18 cellular contexts compared by ENCODE assay signal in the genomic region with DNA sequence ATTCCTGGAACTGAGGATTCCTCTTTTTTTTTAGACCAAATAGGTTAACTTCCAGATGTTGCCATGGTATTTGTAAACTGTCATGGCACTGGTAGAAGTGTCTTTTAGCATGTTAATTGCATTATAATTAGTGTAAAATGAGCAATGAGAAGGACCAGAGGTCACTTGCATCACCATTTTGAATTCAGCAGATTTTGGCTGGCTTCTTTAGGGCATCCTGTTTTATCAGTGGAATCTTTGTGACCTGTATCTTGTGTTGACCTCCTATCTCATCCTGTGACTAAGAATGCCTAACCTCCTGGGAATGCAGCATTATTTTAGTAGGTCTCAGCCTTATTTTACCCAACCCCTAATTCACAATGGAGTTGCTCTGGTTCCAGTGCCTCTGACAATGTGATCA.
"Had no signal": no experiment of that assay in that cellular context is flagged by ENCODE, and none has a peak within 500 bp of the region (broad histone marks: within the 10 kb centered on the region; RNA-seq: fewer than 3 reads in every experiment).

No MANE protein-coding gene starts in this region.

- H3K4me2 ChIP-seq: smooth muscle cell had no signal

- FAIRE-seq: islet of Langerhans, pancreas, urothelium cell line had no signal

- H3K4me3 ChIP-seq: colonic mucosa, gastrocnemius medialis, heart right ventricle, pancreas, smooth muscle cell had no signal

- H3K27ac Mint-ChIP-seq: progenitor cell of endocrine pancreas, type B pancreatic cell had no signal

- H3K4me3 Mint-ChIP-seq: naive thymus-derived CD8-positive, alpha-beta T cell; type B pancreatic cell had no signal

- H3K27me3 Mint-ChIP-seq: progenitor cell of endocrine pancreas, type B pancreatic cell had no signal

- DNase-seq: colonic mucosa; dermis blood vessel endothelial cell; gastrocnemius medialis; heart right ventricle; hypothalamus; mammary epithelial cell; naive thymus-derived CD8-positive, alpha-beta T cell; right cardiac atrium; stimulated activated CD4-positive, alpha-beta T cell treated with anti-CD3 and anti-CD28 coated beads, Interleukin-2, amount 100 ng/mL, for 48 hours; stimulated activated naive CD4-positive, alpha-beta T cell treated with Interleukin-2 at 50 U/mL for 16 hours had no signal

- H3K27ac ChIP-seq: colonic mucosa, gastrocnemius medialis, pancreas had no signal

- ATAC-seq: esophagus mucosa; gastrocnemius medialis; heart right ventricle; left lobe of liver; naive thymus-derived CD8-positive, alpha-beta T cell; pancreas; right cardiac atrium had no signal

- H3K9me3 ChIP-seq: colonic mucosa, gastrocnemius medialis, pancreas had no signal

- H3K27me3 ChIP-seq: colonic mucosa, gastrocnemius medialis, heart right ventricle, pancreas had no signal

- H3K4me1 ChIP-seq: colonic mucosa, gastrocnemius medialis, pancreas had no signal

- H3K4me1 Mint-ChIP-seq: naive thymus-derived CD8-positive, alpha-beta T cell had no signal

- H3K36me3 ChIP-seq: colonic mucosa, gastrocnemius medialis, heart right ventricle, pancreas had no signal
